Comparison of ENCODE assay signal across 17 cellular contexts in genomic region chr4:14465057-14465456, GRCh38.
DNase-seq lines count a peak whose midpoint lies in the region; ATAC-seq and TF ChIP-seq lines count a peak whose summit lies in the region.
"Had no signal": no experiment of that assay in that cellular context is flagged by ENCODE, and none has a peak within 500 bp of the region (broad histone marks: within the 10 kb centered on the region; RNA-seq: fewer than 3 reads in every experiment).

No MANE protein-coding gene starts in this region.

- no peaks in the 10 kb centered on the region for H3K9me3 ChIP-seq in right atrium auricular region
- no peaks in the 10 kb centered on the region for H3K9me3 ChIP-seq in heart left ventricle
- H3K9me3 ChIP-seq: A549; BLaER1 treated with 17β-estradiol and CSF1 and Interleukin-3, amounts not matched to agents 10 nM and 100 nM; Caco-2 had no signal

- H3K27ac ChIP-seq in right atrium auricular region (no peak overlapping the region), heart left ventricle (peak overlapping the region in 4 of 12 donors; percentile 45 to 54 (median 52))
- H3K27ac ChIP-seq: 22Rv1; A549; BLaER1 treated with 17β-estradiol and CSF1 and Interleukin-3, amounts not matched to agents 10 nM and 100 nM; C4-2B had no signal

- H3K4me1 ChIP-seq in right atrium auricular region (no peaks in the 10 kb centered on the region), heart left ventricle (peaks cover 0 to 12% (median 0%) of the 10 kb centered on the region in 12 donors)
- H3K4me1 ChIP-seq: A549; BLaER1 treated with 17β-estradiol and CSF1 and Interleukin-3, amounts not matched to agents 10 nM and 100 nM; Caco-2 had no signal

- H3K27me3 ChIP-seq in right atrium auricular region = no peaks in the 10 kb centered on the region
- no peaks in the 10 kb centered on the region for H3K27me3 ChIP-seq in heart left ventricle
- H3K27me3 ChIP-seq: BLaER1 treated with 17β-estradiol and CSF1 and Interleukin-3, amounts not matched to agents 10 nM and 100 nM had no signal

- TF ChIP-seq CTCF in right atrium auricular region (IDR thresholded peaks at IDR 0.05) (no peak), heart left ventricle (IDR thresholded peaks at IDR 0.05) (no peak)

- WGBS in heart left ventricle, 4 donors = 43 to 78% (median 52%) methylated on average over 1 of the region's 1 CpG

- ATAC-seq in Right ventricle myocardium inferior = peak; percentile 59
- ATAC-seq in heart left ventricle = peak; percentile 33 to 57 (median 48)
- no peak for ATAC-seq in left cardiac atrium
- peak; percentile 66 for ATAC-seq in left ventricle myocardium superior
- ATAC-seq: A549; CD8-positive, alpha-beta T cell had no signal

- intact Hi-C loops in Right ventricle myocardium inferior (cut with DNase I) = loop anchor here (10.0 kb wide), 1 partner anchor 540 kb away; the partner anchor contains the start of gene CPEB2
- intact Hi-C loops in heart left ventricle (cut with DNase I) = no loop called here
- intact Hi-C loops in left cardiac atrium (cut with DNase I) = no loop called here
- intact Hi-C loops in left ventricle myocardium superior (cut with micrococcal nuclease) = no loop called here

- H3K4me3 ChIP-seq in right atrium auricular region (no peak overlapping the region), heart left ventricle (no peak overlapping the region)
- H3K4me3 ChIP-seq: A549; BLaER1 treated with 17β-estradiol and CSF1 and Interleukin-3, amounts not matched to agents 10 nM and 100 nM had no signal

- H3K36me3 ChIP-seq in right atrium auricular region = no peaks in the 10 kb centered on the region
- H3K36me3 ChIP-seq in heart left ventricle = no peaks in the 10 kb centered on the region
- H3K36me3 ChIP-seq: BLaER1 treated with 17β-estradiol and CSF1 and Interleukin-3, amounts not matched to agents 10 nM and 100 nM had no signal

- no peak for DNase-seq in Right ventricle myocardium inferior (ENCODE audit: missing footprints)
- DNase-seq in right atrium auricular region (ENCODE audit: low spot score) = no peak
- no peak for DNase-seq in heart left ventricle
- DNase-seq in left cardiac atrium = no peak
- DNase-seq in left ventricle myocardium superior = no peak
- DNase-seq in SIG-M5 (lab: John Stamatoyannopoulos, UW) = no peak
- DNase-seq: AML-193; Caco-2; Calu3; CD4-positive, alpha-beta T cell; CD8-positive, alpha-beta T cell; DMS79 treated with DMSO at 0.1 percent for 48 hours; GF-D8 had no signal

- no peak for TF ChIP-seq POLR2A in heart left ventricle (IDR thresholded peaks at IDR 0.05)

Comparison
In these comparisons a context has a peak if more than half of its experiments do, and no peak if none do; other contexts are left out.
1. ATAC-seq: peak in Right ventricle myocardium inferior (single experiment), heart left ventricle (4 of 4) and left ventricle myocardium superior (single experiment); none in left cardiac atrium (0 of 2).